ENCODE assay signal across 10 cellular contexts in genomic region chr19:47644743-47645499, GRCh38. TPM values are rescaled to one million over a fixed set of nuclear protein-coding genes. Genes with fewer than 3 reads are reported as not detected.
DNase-seq lines count a peak whose midpoint lies in the region; ATAC-seq and TF ChIP-seq lines count a peak whose summit lies in the region.
"Had no signal": no experiment of that assay in that cellular context is flagged by ENCODE, and none has a peak within 500 bp of the region (broad histone marks: within the 10 kb centered on the region; RNA-seq: fewer than 3 reads in every experiment).

No MANE protein-coding gene starts in this region.

- TF ChIP-seq POLR2A in stomach (IDR thresholded peaks at IDR 0.05) (no peak), lower leg skin (IDR thresholded peaks at IDR 0.05) (no peak)

- TF ChIP-seq CTCF in RWPE2 (IDR thresholded peaks at IDR 0.05; ENCODE audit: poor library complexity, severe bottlenecking), result no peak
- no peak for TF ChIP-seq CTCF in glutamatergic neuron (IDR thresholded peaks at IDR 0.05; ENCODE audit: partially characterized antibody, unreplicated experiment)
- no peak for TF ChIP-seq CTCF in stomach (IDR thresholded peaks at IDR 0.05)
- TF ChIP-seq CTCF in PC-3 (conservative IDR thresholded peaks at IDR 0.05; ENCODE audit: low read depth, low read length), result no peak
- TF ChIP-seq CTCF in lower leg skin (IDR thresholded peaks at IDR 0.05), result no peak

- no peaks in the 10 kb centered on the region for H3K9me2 ChIP-seq in PC-3 (replicated peaks; ENCODE audit: low read length)

- H3K36me3 ChIP-seq in RWPE2 (ENCODE audit: low read depth) (peaks cover 23% of the 10 kb centered on the region), stomach (peaks cover 0 to 11% (median 8%) of the 10 kb centered on the region in 4 donors), PC-3 (ENCODE audit: low read depth, low read length) (peaks cover 14% of the 10 kb centered on the region)

- H3K4me3 ChIP-seq in RWPE2 (ENCODE audit: severe bottlenecking), result no peak overlapping the region
- peak overlapping the region in 1 of 4 donors; percentile 6 for H3K4me3 ChIP-seq in stomach
- H3K4me3 ChIP-seq in PC-3 (ENCODE audit: low read length), result no peak overlapping the region
- H3K4me3 ChIP-seq in lower leg skin (ENCODE audit: low read depth, poor library complexity, severe bottlenecking), result no peak overlapping the region

- H3K9ac ChIP-seq in PC-3 (ENCODE audit: low read length), result no peak overlapping the region

- ATAC-seq in activated T-cell treated with anti-CD3 and anti-CD28 coated beads, Interleukin-2, amount 50 U/mL, for 72 hours (replicated peaks in 1 of 2), result no peak
- no peak for ATAC-seq in activated T-cell treated with anti-CD3 and anti-CD28 coated beads, Interleukin-2, amount 50 U/mL, for 4 hours
- ATAC-seq in RWPE2 (ENCODE audit: low read depth) (no peak), PC-3 (no peak)

- H3K9me3 ChIP-seq in RWPE2 (ENCODE audit: severe bottlenecking) (peaks cover 3% of the 10 kb centered on the region), stomach (no peaks in the 10 kb centered on the region), PC-3 (ENCODE audit: low read length) (no peaks in the 10 kb centered on the region)

- intact Hi-C loops in stomach (cut with DNase I; ENCODE audit: low total_unique reads), result no loop called here
- intact Hi-C loops in PC-3 (cut with micrococcal nuclease), result no loop called here
- intact Hi-C loops in lower leg skin (cut with DNase I; ENCODE audit: low total_unique reads), result no loop called here

- WGBS in stomach, 5 donors, result 54 to 64% (median 56%) methylated on average over 19 of the region's 19 CpGs
- 47 to 55% methylated on average over 19 of the region's 19 CpGs for WGBS in lower leg skin, 2 donors

- H3K4me1 Mint-ChIP-seq in activated T-cell treated with anti-CD3 and anti-CD28 coated beads, Interleukin-2, amount 50 U/mL, for 72 hours (ENCODE audit: low read depth), result peaks cover 26% of the 10 kb centered on the region
- peaks cover 25% of the 10 kb centered on the region for H3K4me1 Mint-ChIP-seq in activated T-cell treated with anti-CD3 and anti-CD28 coated beads, Interleukin-2, amount 50 U/mL, for 4 hours (ENCODE audit: low read depth)
- H3K4me1 Mint-ChIP-seq in glutamatergic neuron (ENCODE audit: low read depth, unreplicated experiment), result peaks cover 34% of the 10 kb centered on the region

- POLR2A ChIA-PET in PC-3 (lab: Charles Lee; ENCODE audit: unreplicated experiment), result no interaction called here

- no peaks in the 10 kb centered on the region for H3K9me3 Mint-ChIP-seq in activated T-cell treated with anti-CD3 and anti-CD28 coated beads, Interleukin-2, amount 50 U/mL, for 72 hours
- H3K9me3 Mint-ChIP-seq in activated T-cell treated with anti-CD3 and anti-CD28 coated beads, Interleukin-2, amount 50 U/mL, for 4 hours, result no peaks in the 10 kb centered on the region
- H3K9me3 Mint-ChIP-seq in glutamatergic neuron (ENCODE audit: unreplicated experiment), result peaks cover 12% of the 10 kb centered on the region

- BruUV-seq in PC-3 (replicated peaks; lab: Mats Ljungman, UMichigan), result no TSS peak

- CTCF ChIA-PET in PC-3 (lab: Charles Lee), result no interaction called here

- no peak for DNase-seq in activated T-cell treated with anti-CD3 and anti-CD28 coated beads, Interleukin-2, amount 50 U/mL, for 72 hours
- DNase-seq in activated T-cell treated with anti-CD3 and anti-CD28 coated beads, Interleukin-2, amount 50 U/mL, for 4 hours, result no peak
- no peak for DNase-seq in RWPE2 (ENCODE audit: low spot score)
- DNase-seq in glutamatergic neuron, result no peak
- DNase-seq in stomach, result no peak
- DNase-seq in activated effector memory CD4-positive, alpha-beta T cell treated with Interleukin-2 at 50 U/mL for 16 hours, result no peak
- DNase-seq in PC-3, result no peak
- DNase-seq in lower leg skin (ENCODE audit: low spot score in 2 of 2), result no peak
- DNase-seq: nucleus accumbens; stimulated activated CD4-positive, alpha-beta T cell treated with anti-CD3 and anti-CD28 coated beads, Interleukin-4, amount 100 ng/mL, for 1 hour had no signal

- peaks cover 4 to 11% of the 10 kb centered on the region in 2 donors for H3K36me3 Mint-ChIP-seq in activated T-cell treated with anti-CD3 and anti-CD28 coated beads, Interleukin-2, amount 50 U/mL, for 72 hours (ENCODE audit: insufficient read depth in 2 of 2)
- peaks cover 22% of the 10 kb centered on the region for H3K36me3 Mint-ChIP-seq in activated T-cell treated with anti-CD3 and anti-CD28 coated beads, Interleukin-2, amount 50 U/mL, for 4 hours (ENCODE audit: insufficient read depth)
- H3K36me3 Mint-ChIP-seq in glutamatergic neuron (ENCODE audit: unreplicated experiment), result peaks cover 6% of the 10 kb centered on the region

- H3K27ac ChIP-seq in RWPE2 (ENCODE audit: poor library complexity, severe bottlenecking) (peak overlapping the region; percentile 1), stomach (peak overlapping the region; percentile 16 to 73 (median 24)), PC-3 (ENCODE audit: low read length) (no peak overlapping the region)

- TF ChIP-seq EP300 in stomach (IDR thresholded peaks at IDR 0.05), result no peak

- H3K27me3 ChIP-seq in RWPE2 (ENCODE audit: insufficient read depth, poor library complexity, severe bottlenecking), result no peaks in the 10 kb centered on the region
- no peaks in the 10 kb centered on the region for H3K27me3 ChIP-seq in stomach
- no peaks in the 10 kb centered on the region for H3K27me3 ChIP-seq in PC-3 (ENCODE audit: low read length)

- H3K79me2 ChIP-seq in PC-3 (ENCODE audit: low read length), result peaks cover 69% of the 10 kb centered on the region

- H2AFZ ChIP-seq in PC-3 (ENCODE audit: low read length), result no peak overlapping the region

- H3F3A ChIP-seq in PC-3 (ENCODE audit: low read length, unreplicated experiment), result no peaks in the 10 kb centered on the region

- peak overlapping the region; percentile 8 for H3K27ac Mint-ChIP-seq in activated T-cell treated with anti-CD3 and anti-CD28 coated beads, Interleukin-2, amount 50 U/mL, for 72 hours
- peak overlapping the region; percentile 68 for H3K27ac Mint-ChIP-seq in glutamatergic neuron (ENCODE audit: unreplicated experiment)

- no peak overlapping the region for H3K4me2 ChIP-seq in PC-3 (ENCODE audit: low read length)

- H3K4me1 ChIP-seq in RWPE2 (ENCODE audit: insufficient read depth, poor library complexity, severe bottlenecking), result peaks cover 27% of the 10 kb centered on the region
- H3K4me1 ChIP-seq in stomach, result peaks cover 10 to 64% (median 34%) of the 10 kb centered on the region in 4 donors
- peaks cover 19% of the 10 kb centered on the region for H3K4me1 ChIP-seq in PC-3 (ENCODE audit: insufficient read depth, low read length)

- no peaks in the 10 kb centered on the region for H3K27me3 Mint-ChIP-seq in activated T-cell treated with anti-CD3 and anti-CD28 coated beads, Interleukin-2, amount 50 U/mL, for 72 hours (ENCODE audit: low read depth)
- no peaks in the 10 kb centered on the region for H3K27me3 Mint-ChIP-seq in activated T-cell treated with anti-CD3 and anti-CD28 coated beads, Interleukin-2, amount 50 U/mL, for 4 hours (ENCODE audit: low read depth)
- H3K27me3 Mint-ChIP-seq in glutamatergic neuron (ENCODE audit: unreplicated experiment), result peaks cover 16% of the 10 kb centered on the region

- H3K4me3 Mint-ChIP-seq in activated T-cell treated with anti-CD3 and anti-CD28 coated beads, Interleukin-2, amount 50 U/mL, for 72 hours, result no peak overlapping the region
- H3K4me3 Mint-ChIP-seq in activated T-cell treated with anti-CD3 and anti-CD28 coated beads, Interleukin-2, amount 50 U/mL, for 4 hours, result no peak overlapping the region
- H3K4me3 Mint-ChIP-seq in glutamatergic neuron (ENCODE audit: unreplicated experiment), result peak overlapping the region; percentile 66

- H4K20me1 ChIP-seq in PC-3 (ENCODE audit: low read length), result no peaks in the 10 kb centered on the region

RNA-seq across cellular contexts. Expression of gene BICRA, which starts 36.0 kb away (rescaled TPM):
- total RNA-seq in activated T-cell treated with anti-CD3 and anti-CD28 coated beads, Interleukin-2, amount 50 U/mL, for 72 hours, result 10 to 100 TPM; 17.0 to 17.9 TPM
- 10 to 100 TPM; 11.8 to 16.3 (median 11.9) TPM for total RNA-seq in activated T-cell treated with anti-CD3 and anti-CD28 coated beads, Interleukin-2, amount 50 U/mL, for 4 hours
- total RNA-seq in glutamatergic neuron (ENCODE audit: unreplicated experiment) (55.5 TPM), stomach (10 to 100 TPM in 4 of 5 donors, 1 to 10 TPM in 1; 8.3 to 13.4 (median 11.9) TPM), PC-3 (2014; rRNA removed) (1.2 and 2.4 TPM in 2 replicates), lower leg skin (10 to 100 TPM; 12.5 to 25.4 (median 18.4) TPM)
- 1 to 10 TPM; 2.7 to 4.2 (median 2.9) TPM for polyA plus RNA-seq in stomach
